In the genomic region with DNA sequence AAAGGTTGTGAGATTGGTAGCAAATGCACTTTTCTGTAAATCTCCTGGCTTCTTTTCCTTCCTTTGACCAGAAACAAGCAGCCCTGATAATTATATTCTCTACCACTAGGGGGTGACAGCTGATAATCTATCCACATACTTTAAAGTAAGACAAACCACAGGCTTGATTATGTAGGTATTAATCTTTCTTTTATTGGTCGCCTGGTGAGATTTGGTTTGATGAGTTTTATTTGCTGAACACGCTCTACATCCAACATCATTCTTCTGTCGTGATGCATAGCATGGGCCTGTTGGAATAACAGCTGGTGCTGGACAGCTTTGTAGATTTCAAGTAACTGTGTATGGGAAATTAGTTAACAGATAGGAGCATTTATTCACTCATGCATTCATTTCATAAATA, we compare ENCODE assay signal across 8 cellular contexts.
DNase-seq lines count a peak whose midpoint lies in the region; ATAC-seq and TF ChIP-seq lines count a peak whose summit lies in the region.

No MANE protein-coding gene starts in this region.

- H2BK15ac ChIP-seq in mesendoderm (replicated peaks; ENCODE audit: low read depth): no peak overlapping the region

- no peak overlapping the region for H3K9ac ChIP-seq in mesendoderm (ENCODE audit: low read length)

- ATAC-seq in HG03521 (IDR thresholded peaks at IDR 0.05; ENCODE audit: unreplicated experiment) (peak; percentile 56), HG02678 (IDR thresholded peaks at IDR 0.05; ENCODE audit: unreplicated experiment) (no peak)

- no peak overlapping the region for H2AK5ac ChIP-seq in mesendoderm (ENCODE audit: low read length)

- H4K20me1 ChIP-seq in PC-9 (ENCODE audit: insufficient read depth): no peaks in the 10 kb centered on the region

- H2AFZ ChIP-seq in PC-9: no peak overlapping the region

- no peak overlapping the region for H3K4me2 ChIP-seq in PC-9
- H3K4me2 ChIP-seq in mesendoderm (ENCODE audit: low read length): no peak overlapping the region

- H3K4me3 ChIP-seq in AG04450 (ENCODE audit: low read depth, low read length): no peak overlapping the region
- no peak overlapping the region for H3K4me3 ChIP-seq in GM12864 (ENCODE audit: low read depth, low read length)
- H3K4me3 ChIP-seq in PC-9: no peak overlapping the region
- no peak overlapping the region for H3K4me3 ChIP-seq in dorsolateral prefrontal cortex
- no peak overlapping the region for H3K4me3 ChIP-seq in mesendoderm (ENCODE audit: low read length)

- no TSS peak for BruUV-seq in PC-9 (replicated peaks; lab: Mats Ljungman, UMichigan)

- intact Hi-C loops in PC-9 (cut with micrococcal nuclease; ENCODE audit: unreplicated experiment) (loop anchor here (1.0 to 10.0 kb wide), 4 partner anchors 147 to 721 kb away; partner anchors contain the start of gene EGR2), dorsolateral prefrontal cortex (cut with DNase I) (loop anchor here (5.0 to 10.0 kb wide), 6 partner anchors 63 to 720 kb away; partner anchors contain the start of genes EGR2 (in 1 of the 2) and ZNF365 (in 1 of the 2))

- POLR2A ChIA-PET in AG04450 (lab: Yijun Ruan, JAX) (no interaction called here), PC-9 (lab: Charles Lee; ENCODE audit: unreplicated experiment) (no interaction called here)

- no peak overlapping the region for H3K18ac ChIP-seq in mesendoderm (ENCODE audit: low read length)

- no peak overlapping the region for H4K5ac ChIP-seq in mesendoderm (ENCODE audit: low read length)

- no peak overlapping the region for H2BK5ac ChIP-seq in mesendoderm (ENCODE audit: low read length)

- H3K9me3 ChIP-seq in AG04450 (ENCODE audit: control insufficient read depth, insufficient read depth, low read length) (no peaks in the 10 kb centered on the region), PC-9 (ENCODE audit: insufficient read depth, low read depth) (peaks cover 3% of the 10 kb centered on the region)

- H3K79me2 ChIP-seq in PC-9 (ENCODE audit: low read depth) (no peaks in the 10 kb centered on the region), mesendoderm (ENCODE audit: control insufficient read depth, insufficient read depth, low read length) (no peaks in the 10 kb centered on the region)

- peaks cover 13% of the 10 kb centered on the region; the same call in 1 of the 2 replicates for H3F3A ChIP-seq in PC-9 (ENCODE audit: insufficient read depth, low read depth)

- WGBS in mesendoderm (ENCODE audit: extremely low coverage, insufficient coverage, low lambda C conversion rate): no CpG with 5 or more reads among the region's 3 CpGs

- H3K4me1 ChIP-seq in PC-9 (replicated peaks; ENCODE audit: insufficient read depth) (peaks cover 17% of the 10 kb centered on the region), mesendoderm (ENCODE audit: control insufficient read depth, low read depth, low read length) (no peaks in the 10 kb centered on the region)

- no peak overlapping the region for H3K23ac ChIP-seq in mesendoderm (ENCODE audit: low read length)

- H3K27ac ChIP-seq in AG04450 (ENCODE audit: low read depth, low read length) (no peak overlapping the region), PC-9 (no peak overlapping the region), dorsolateral prefrontal cortex (peak overlapping the region in 2 of 59 donors; percentile 44 to 51), mesendoderm (ENCODE audit: low read depth, low read length) (no peak overlapping the region)

- no peaks in the 10 kb centered on the region for H3K36me3 ChIP-seq in PC-9 (ENCODE audit: low read depth)
- no peaks in the 10 kb centered on the region for H3K36me3 ChIP-seq in mesendoderm (ENCODE audit: control insufficient read depth, insufficient read depth, low read length)

- DNase-seq in AG04450 (ENCODE audit: low read depth, low spot score) (no peak), GM12864 (ENCODE audit: low read depth) (no peak), PC-9 (peak in 1 of 2 experiments; percentile 67), dorsolateral prefrontal cortex (no peak), mesendoderm (peak; percentile 63)
- DNase-seq in effector CD8-positive, alpha-beta T cell (lab: John Stamatoyannopoulos, UW): no peak

- H3K27me3 ChIP-seq in AG04450 (ENCODE audit: control insufficient read depth, insufficient read depth, low read length) (no peaks in the 10 kb centered on the region), PC-9 (ENCODE audit: insufficient read depth, low read depth) (no peaks in the 10 kb centered on the region), dorsolateral prefrontal cortex (no peaks in the 10 kb centered on the region), mesendoderm (ENCODE audit: insufficient read depth, low read length, poor library complexity) (no peaks in the 10 kb centered on the region)

- TF ChIP-seq CTCF in AG04450 (IDR thresholded peaks at IDR 0.05; ENCODE audit: low read depth, low read length) (peak; percentile 76), GM12864 (IDR thresholded peaks at IDR 0.05; ENCODE audit: low read depth, low read length, missing control alignments) (peak; percentile 59), PC-9 (conservative IDR thresholded peaks at IDR 0.05) (peak; percentile 95), dorsolateral prefrontal cortex (IDR thresholded peaks at IDR 0.05 in 54 of 56, conservative IDR thresholded peaks at IDR 0.05 in 2 of 56; ENCODE audit: low read depth in 1 of 56, partially characterized antibody in 56 of 56) (peak; percentile 63 to 96 (median 86))

- no peak overlapping the region for H3K56ac ChIP-seq in mesendoderm (ENCODE audit: low read length)

- H4K8ac ChIP-seq in mesendoderm (ENCODE audit: low read depth, low read length): no peak overlapping the region

- no peak overlapping the region for H3K4ac ChIP-seq in mesendoderm (ENCODE audit: low read depth, low read length)

- no peaks in the 10 kb centered on the region for H3K79me1 ChIP-seq in mesendoderm (ENCODE audit: low read length)

- no peak overlapping the region for H2BK120ac ChIP-seq in mesendoderm (ENCODE audit: low read depth, low read length)

- CTCF ChIA-PET in AG04450 (lab: Charles Lee): interaction anchor here (0.7 to 3.2 kb wide), 53 partner anchors 9 to 720 kb away, joined by 3 to 48 read pairs (median 5); partner anchors contain the start of genes EGR2 and RTKN2
- CTCF ChIA-PET in PC-9 (lab: Charles Lee): interaction anchor here (0.6 to 0.8 kb wide), 4 partner anchors 11 to 380 kb away, joined by 3 to 5 read pairs (median 4); no protein-coding TSS in a partner anchor

- no peaks in the 10 kb centered on the region for H3K9me2 ChIP-seq in PC-9 (ENCODE audit: insufficient read depth)
